21 cellular contexts compared by ENCODE assay signal in the genomic region with DNA sequence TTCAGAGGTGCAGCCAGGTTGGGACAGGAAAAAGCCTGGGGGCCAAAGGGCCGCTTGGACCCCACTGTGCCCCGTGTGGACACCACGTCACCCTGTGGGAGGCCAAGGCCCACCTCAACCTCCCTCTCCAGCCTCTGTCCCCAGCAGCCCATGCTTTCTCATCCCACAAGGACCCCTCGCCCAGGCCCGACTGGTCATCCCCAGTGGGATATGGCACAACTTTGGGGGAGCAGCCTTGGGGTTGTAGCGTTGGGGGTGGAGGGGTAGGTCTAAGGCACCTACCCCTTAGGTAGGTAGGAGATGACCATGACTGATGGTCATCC. TPM values are rescaled to one million over a fixed set of nuclear protein-coding genes. Genes with fewer than 3 reads are reported as not detected.
DNase-seq lines count a peak whose midpoint lies in the region; TF ChIP-seq lines count a peak whose summit lies in the region.
"Had no signal": no experiment of that assay in that cellular context is flagged by ENCODE, and none has a peak within 500 bp of the region (broad histone marks: within the 10 kb centered on the region; RNA-seq: fewer than 3 reads in every experiment).

No MANE protein-coding gene starts in this region.

- H3K9me3 ChIP-seq in SJSA1 (replicated peaks) (peaks cover 12% of the 10 kb centered on the region), skeletal muscle satellite cell (replicated peaks; ENCODE audit: low read length) (no peaks in the 10 kb centered on the region), OCI-LY7 (ENCODE audit: low read length) (no peaks in the 10 kb centered on the region)

- TF ChIP-seq CTCF in nephron progenitor cell (IDR thresholded peaks at IDR 0.05): no peak
- no peak for TF ChIP-seq CTCF in mesothelial cell of epicardium (IDR thresholded peaks at IDR 0.05; ENCODE audit: unreplicated experiment)
- TF ChIP-seq CTCF in OCI-LY7 (conservative IDR thresholded peaks at IDR 0.05; ENCODE audit: low read length): no peak

- H3K27me3 Mint-ChIP-seq in nephron progenitor cell (ENCODE audit: low read depth, poor library complexity) (peaks cover 9% of the 10 kb centered on the region), mesothelial cell of epicardium (ENCODE audit: low read depth) (no peaks in the 10 kb centered on the region)

- H3K4me3 Mint-ChIP-seq in nephron progenitor cell: no peak overlapping the region
- no peak overlapping the region for H3K4me3 Mint-ChIP-seq in mesothelial cell of epicardium
- H3K4me3 Mint-ChIP-seq: CD8-positive, alpha-beta memory T cell had no signal

- H3K4me2 ChIP-seq in skeletal muscle satellite cell (ENCODE audit: low read length): peak overlapping the region; percentile 68
- no peak overlapping the region for H3K4me2 ChIP-seq in OCI-LY7 (ENCODE audit: low read length)

- H3K9ac ChIP-seq in skeletal muscle satellite cell (ENCODE audit: low read depth, low read length): peak overlapping the region; percentile 51

- BruUV-seq in OCI-LY7 (replicated peaks; lab: Mats Ljungman, UMichigan): no TSS peak

- no peaks in the 10 kb centered on the region for H3K9me2 ChIP-seq in OCI-LY7 (ENCODE audit: insufficient read depth, low read length)

- peaks cover 25% of the 10 kb centered on the region for H3K36me3 ChIP-seq in SJSA1
- no peaks in the 10 kb centered on the region for H3K36me3 ChIP-seq in skeletal muscle satellite cell (ENCODE audit: insufficient read depth, low read length)
- no peaks in the 10 kb centered on the region for H3K36me3 ChIP-seq in OCI-LY7 (ENCODE audit: insufficient read depth, low read length)

- H3K36me3 Mint-ChIP-seq in nephron progenitor cell (ENCODE audit: low read depth) (no peaks in the 10 kb centered on the region), mesothelial cell of epicardium (no peaks in the 10 kb centered on the region)
- H3K36me3 Mint-ChIP-seq: CD8-positive, alpha-beta memory T cell had no signal

- H2AFZ ChIP-seq in OCI-LY7 (ENCODE audit: low read length): no peak overlapping the region

- H3K27me3 ChIP-seq in SJSA1 (replicated peaks): no peaks in the 10 kb centered on the region
- H3K27me3 ChIP-seq in skeletal muscle satellite cell (ENCODE audit: control insufficient read depth, insufficient read depth, low read length): no peaks in the 10 kb centered on the region

- DNase-seq in activated effector memory CD4-positive, alpha-beta T cell treated with anti-CD3 and anti-CD28 coated beads, Interleukin-2, amount 50 U/mL, for 16 hours: peak; percentile 44
- no peak for DNase-seq in activated effector memory CD4-positive, alpha-beta T cell treated with Interleukin-2 at 50 U/mL for 16 hours
- DNase-seq in SJSA1 (ENCODE audit: low read depth in 1 of 2, low spot score in 2 of 2) (no peak), nephron progenitor cell (no peak), NCI-H748 (lab: John Stamatoyannopoulos, UW; ENCODE audit: unreplicated experiment) (no peak), mesothelial cell of epicardium (ENCODE audit: low spot score in 2 of 2, unreplicated experiment in 2 of 2) (no peak), OCI-LY7 (ENCODE audit: low spot score) (no peak)
- DNase-seq: 8988T, GOT3, KBM-7, NCI-H1092, NCI-H1436, NCI-H187 treated with DMSO at 0.1 percent for 48 hours, NCI-H2107, NCI-H2227 treated with DMSO at 0.1 percent for 48 hours, NCI-H510A, NCI-H748 treated with DMSO at 0.1 percent for 48 hours had no signal

- peak overlapping the region; percentile 21 for H3K4me3 ChIP-seq in SJSA1
- H3K4me3 ChIP-seq in skeletal muscle satellite cell (ENCODE audit: low read length): peak overlapping the region; percentile 17
- no peak overlapping the region for H3K4me3 ChIP-seq in OCI-LY7 (ENCODE audit: low read depth, low read length, poor library complexity, severe bottlenecking)

- H3K9me3 Mint-ChIP-seq in nephron progenitor cell: peaks cover 4% of the 10 kb centered on the region
- peaks cover 3% of the 10 kb centered on the region for H3K9me3 Mint-ChIP-seq in mesothelial cell of epicardium
- H3K9me3 Mint-ChIP-seq: CD8-positive, alpha-beta memory T cell had no signal

- intact Hi-C loops in OCI-LY7 (cut with micrococcal nuclease; ENCODE audit: unreplicated experiment): no loop called here

- H3K79me2 ChIP-seq in OCI-LY7 (ENCODE audit: insufficient read depth, low read depth, low read length): no peaks in the 10 kb centered on the region

- peaks cover 28% of the 10 kb centered on the region for H3K4me1 Mint-ChIP-seq in nephron progenitor cell
- H3K4me1 Mint-ChIP-seq in mesothelial cell of epicardium: peaks cover 15% of the 10 kb centered on the region

- CTCF ChIA-PET in OCI-LY7 (lab: Charles Lee; ENCODE audit: unreplicated experiment): no interaction called here

- H4K20me1 ChIP-seq in OCI-LY7 (ENCODE audit: insufficient read depth, low read length): no peaks in the 10 kb centered on the region

- POLR2A ChIA-PET in OCI-LY7 (lab: Charles Lee): no interaction called here

- H3K27ac Mint-ChIP-seq in nephron progenitor cell (peak overlapping the region; percentile 75), mesothelial cell of epicardium (no peak overlapping the region)
- H3K27ac Mint-ChIP-seq: CD8-positive, alpha-beta memory T cell had no signal

- H3K4me1 ChIP-seq in SJSA1 (replicated peaks) (peaks cover 79% of the 10 kb centered on the region), skeletal muscle satellite cell (ENCODE audit: control insufficient read depth, insufficient read depth, low read length) (peaks cover 84% of the 10 kb centered on the region), OCI-LY7 (ENCODE audit: insufficient read depth, low read length, poor library complexity, severe bottlenecking) (no peaks in the 10 kb centered on the region)

- peak overlapping the region; percentile 94 for H3K27ac ChIP-seq in SJSA1
- no peak overlapping the region for H3K27ac ChIP-seq in OCI-LY7 (ENCODE audit: low read depth, low read length, poor library complexity, severe bottlenecking)
- H3K27ac ChIP-seq: C4-2B, HL-60 had no signal

RNA-seq across cellular contexts. Expression of a gene that starts 44.0 kb away (rescaled TPM):
- 29.7 and 31.5 TPM in 2 replicates for total RNA-seq in SJSA1 (2014; rRNA removed; shearing (Covaris generic))
- total RNA-seq in skeletal muscle satellite cell (2012; rRNA removed): 0.76 and 8.7 TPM in 2 replicates
- total RNA-seq in mesothelial cell of epicardium (3,009 to 3,275 TPM (median 3,171 TPM) in 3 replicates), OCI-LY7 (2022) (not detected in 2 replicates)
- not detected in 2 replicates for total RNA-seq in OCI-LY7 (2014; rRNA removed; shearing (Covaris generic))

Comparison
In these comparisons a context has a peak if more than half of its experiments do, and no peak if none do; other contexts are left out.
1. RNA of a gene that starts 44.0 kb away (total RNA-seq): 3,009 to 3,275 TPM in mesothelial cell of epicardium; 29.7 to 31.5 TPM in SJSA1 and not detected in OCI-LY7; every median in the first group is over 10 times any median in the second.